6 cellular contexts compared by ENCODE assay signal in genomic region chr13:40863723-40864122, GRCh38.
"Had no signal": no experiment of that assay in that cellular context is flagged by ENCODE, and none has a peak within 500 bp of the region (broad histone marks: within the 10 kb centered on the region; RNA-seq: fewer than 3 reads in every experiment).

No MANE protein-coding gene starts in this region.

- H3K4me3 ChIP-seq: GM23338 had no signal

- H2AFZ ChIP-seq: GM23338 had no signal

- FAIRE-seq: H1, H54, HTR-8/SVneo had no signal

- DNase-seq: H9, HCEC 1CT had no signal

- H3K4me2 ChIP-seq: GM23338 had no signal

- ATAC-seq: GM23338 had no signal
